ENCODE assay signal across 1 cellular context in the genomic region with DNA sequence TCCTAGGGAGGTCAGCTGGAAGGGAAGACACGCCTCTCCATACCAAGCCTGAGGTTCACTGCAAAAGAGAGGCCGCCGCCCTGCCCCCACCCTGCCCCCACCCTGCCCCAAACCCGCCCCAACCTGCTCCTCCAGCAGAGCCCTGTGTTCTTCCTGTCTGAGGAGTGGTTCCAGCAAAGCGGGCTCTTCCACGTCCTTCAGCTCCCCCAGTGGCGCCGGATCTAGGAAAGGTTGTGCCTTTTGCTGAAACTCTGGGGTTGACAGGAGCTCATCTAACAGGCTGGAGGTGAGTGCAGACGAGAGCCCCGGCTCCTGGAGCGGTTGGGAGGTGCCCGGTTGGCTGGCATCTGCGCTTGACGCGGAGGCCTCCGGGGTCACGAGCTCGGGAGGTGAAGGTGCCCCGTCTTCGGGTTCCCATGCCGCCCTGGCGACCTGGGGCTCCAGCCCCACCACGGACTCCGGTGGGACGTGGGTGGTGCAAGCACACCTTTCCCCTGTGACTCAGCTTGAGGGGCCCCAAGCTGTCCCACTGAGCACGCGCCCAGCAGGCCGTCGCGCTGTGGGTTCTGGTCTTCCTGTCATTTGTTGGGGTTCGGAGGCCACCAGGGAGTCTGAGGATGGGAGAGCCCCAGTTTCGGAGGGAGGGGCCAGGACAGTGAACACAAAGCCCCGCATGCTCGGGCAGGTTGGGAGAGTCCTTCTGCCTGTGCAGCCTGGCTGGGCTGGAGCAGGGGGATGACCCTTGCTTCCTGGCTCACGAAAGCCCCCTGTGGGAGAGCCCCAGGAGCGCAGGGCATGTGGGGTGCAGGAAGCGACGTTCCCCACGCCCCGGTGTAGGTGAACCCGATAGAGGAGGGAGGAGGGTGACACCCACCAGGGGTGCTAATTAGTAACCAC.
TF ChIP-seq lines count a peak whose summit lies in the region.

No MANE protein-coding gene starts in this region.

TF ChIP-seq in GM23338, 12 proteins besides CTCF, POLR2A, EP300 and RAD21 (continued from another document):
- TF ChIP-seq REST (IDR thresholded peaks at IDR 0.05; ENCODE audit: unreplicated experiment) = no peak
- no peak for TF ChIP-seq ZNF114 (CRISPR knock-in tag; IDR thresholded peaks at IDR 0.05)
- no peak for TF ChIP-seq POLR2AphosphoS5 (IDR thresholded peaks at IDR 0.05; ENCODE audit: low read depth)
- no peak for TF ChIP-seq NANOG (IDR thresholded peaks at IDR 0.05; ENCODE audit: borderline replicate concordance)
- no peak for TF ChIP-seq ETS1 (IDR thresholded peaks at IDR 0.05)
